27 cellular contexts compared by ENCODE assay signal in genomic region chr6:167779993-167780655, GRCh38.
"Had no signal": no experiment of that assay in that cellular context is flagged by ENCODE, and none has a peak within 500 bp of the region (broad histone marks: within the 10 kb centered on the region; RNA-seq: fewer than 3 reads in every experiment).

No MANE protein-coding gene starts in this region.

- H3K4me3 ChIP-seq: ascending aorta, SJCRH30 had no signal

- H3K4me3 Mint-ChIP-seq: activated CD4-positive, alpha-beta memory T cell treated with anti-CD3 and anti-CD28 coated beads, Interleukin-2, amount 10 ng/mL, durations not matched to agents 7 days and 5 days; activated CD4-positive, alpha-beta T cell treated with anti-CD3 and anti-CD28 coated beads for 36 hours; activated naive CD8-positive, alpha-beta T cell treated with anti-CD3 and anti-CD28 coated beads, Interleukin-2, amount 50 U/mL, for 24 hours; brain had no signal

- H3K4me2 ChIP-seq: KMS-11, SK-N-SH had no signal

- H3K36me3 Mint-ChIP-seq: activated naive CD4-positive, alpha-beta T cell treated with anti-CD3 and anti-CD28 coated beads, Interleukin-2, amount 50 U/mL, for 72 hours; brain had no signal

- DNase-seq: activated CD4-positive, alpha-beta memory T cell treated with anti-CD3 and anti-CD28 coated beads, Interleukin-2, amount 10 ng/mL, durations not matched to agents 7 days and 5 days; activated CD4-positive, alpha-beta T cell treated with anti-CD3 and anti-CD28 coated beads for 36 hours; activated CD4-positive, alpha-beta T cell treated with anti-CD3 and anti-CD28 coated beads, Interleukin-2, amount 50 U/mL, for 1 hour; activated naive CD8-positive, alpha-beta T cell treated with anti-CD3 and anti-CD28 coated beads, Interleukin-2, amount 50 U/mL, for 24 hours; activated T-cell treated with anti-CD3 and anti-CD28 coated beads for 4 hours; amniotic stem cell; NCI-H1417 treated with DMSO at 0.1 percent for 48 hours; NCI-H1694; NCI-H2029; NCI-H2171 treated with DMSO at 0.1 percent for 48 hours; NCI-H226; NCI-H510A; NCI-H526 treated with DMSO at 0.1 percent for 48 hours; NCI-H82; NK-92 treated with Interleukin-12 subunit alpha and Interleukin-12 subunit beta, amount 100 ng/mL, for 24 hours; OCI-M1; RPMI8226; SJCRH30; SK-N-SH; T-helper 1 cell; WERI-Rb-1 had no signal

- H3K27ac ChIP-seq: ascending aorta, KMS-11, SJCRH30, WERI-Rb-1 had no signal

- H3K9me3 ChIP-seq: ascending aorta, SJCRH30, SK-N-SH had no signal

- H3K36me3 ChIP-seq: ascending aorta, SJCRH30, WERI-Rb-1 had no signal

- H3K27ac Mint-ChIP-seq: activated CD4-positive, alpha-beta memory T cell treated with anti-CD3 and anti-CD28 coated beads, Interleukin-2, amount 10 ng/mL, durations not matched to agents 7 days and 5 days; activated CD4-positive, alpha-beta T cell treated with anti-CD3 and anti-CD28 coated beads for 36 hours; activated naive CD8-positive, alpha-beta T cell treated with anti-CD3 and anti-CD28 coated beads, Interleukin-2, amount 50 U/mL, for 24 hours had no signal

- H3K4me1 ChIP-seq: ascending aorta, SJCRH30 had no signal

- ATAC-seq: activated CD4-positive, alpha-beta T cell treated with anti-CD3 and anti-CD28 coated beads for 36 hours; activated naive CD4-positive, alpha-beta T cell treated with anti-CD3 and anti-CD28 coated beads, Interleukin-2, amount 50 U/mL, for 72 hours; activated naive CD8-positive, alpha-beta T cell treated with anti-CD3 and anti-CD28 coated beads, Interleukin-2, amount 50 U/mL, for 24 hours; Panc1; Right ventricle myocardium inferior had no signal

- H3K4me1 Mint-ChIP-seq: activated CD4-positive, alpha-beta memory T cell treated with anti-CD3 and anti-CD28 coated beads, Interleukin-2, amount 10 ng/mL, durations not matched to agents 7 days and 5 days; activated CD4-positive, alpha-beta T cell treated with anti-CD3 and anti-CD28 coated beads for 36 hours; activated naive CD8-positive, alpha-beta T cell treated with anti-CD3 and anti-CD28 coated beads, Interleukin-2, amount 50 U/mL, for 24 hours had no signal

- H3K27me3 ChIP-seq: ascending aorta had no signal

- H3K9me3 Mint-ChIP-seq: activated CD4-positive, alpha-beta memory T cell treated with anti-CD3 and anti-CD28 coated beads, Interleukin-2, amount 10 ng/mL, durations not matched to agents 7 days and 5 days; activated naive CD4-positive, alpha-beta T cell treated with anti-CD3 and anti-CD28 coated beads, Interleukin-2, amount 50 U/mL, for 72 hours; activated naive CD8-positive, alpha-beta T cell treated with anti-CD3 and anti-CD28 coated beads, Interleukin-2, amount 50 U/mL, for 24 hours had no signal
